Comparison of ENCODE assay signal across 13 cellular contexts in the genomic region with DNA sequence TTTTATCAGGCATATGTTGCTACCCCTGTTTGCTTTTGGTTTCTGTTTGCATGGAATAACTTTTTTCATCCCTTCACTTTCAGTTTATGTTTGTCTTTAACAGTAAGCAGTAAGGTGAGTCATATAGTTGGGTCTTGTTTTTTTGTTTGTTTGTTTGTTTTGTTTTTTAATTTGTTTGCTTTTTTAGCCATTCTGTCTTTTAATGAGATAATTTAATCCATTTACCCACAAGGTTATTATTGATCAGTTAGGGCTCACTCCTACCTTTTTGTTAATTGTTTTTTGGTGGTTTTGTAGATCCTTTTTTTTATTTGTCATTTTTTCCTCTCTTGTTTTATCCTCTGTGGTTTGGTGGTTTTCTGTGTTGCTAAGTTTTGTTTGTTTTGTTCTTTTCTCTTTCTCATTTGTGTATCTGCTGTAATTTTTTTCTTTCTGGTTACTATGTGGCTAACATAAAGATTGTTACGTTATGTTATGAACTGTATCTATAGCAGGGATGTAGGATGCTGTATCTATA.
A peak's percentile ranks its signal among the peaks of the same experiment; 100 is the strongest.
DNase-seq lines count a peak whose midpoint lies in the region; ATAC-seq lines count a peak whose summit lies in the region.
"Had no signal": no experiment of that assay in that cellular context is flagged by ENCODE, and none has a peak within 500 bp of the region (broad histone marks: within the 10 kb centered on the region; RNA-seq: fewer than 3 reads in every experiment).

No MANE protein-coding gene starts in this region.

- peak; percentile 36 for DNase-seq in DMS53 (lab: John Stamatoyannopoulos, UW)
- DNase-seq in DMS53 treated with DMSO at 0.1 percent for 48 hours (lab: John Stamatoyannopoulos, UW; ENCODE audit: unreplicated experiment), result no peak
- peak; percentile 3 for DNase-seq in iris pigment epithelial cell (ENCODE audit: low read depth)
- DNase-seq in DMS79 treated with DMSO at 0.1 percent for 48 hours (lab: John Stamatoyannopoulos, UW), result no peak
- DNase-seq in Karpas-422, result no peak
- DNase-seq in iPS-NIHi11 (ENCODE audit: low spot score), result no peak
- DNase-seq: DND-41, foreskin fibroblast, left lung had no signal

- H3K4me2 ChIP-seq in Karpas-422 (ENCODE audit: low read depth, low read length, poor library complexity, severe bottlenecking), result no peak overlapping the region

- H2AFZ ChIP-seq in Karpas-422 (ENCODE audit: low read length), result no peak overlapping the region

- H3K27ac ChIP-seq in Karpas-422 (ENCODE audit: low read length), result no peak overlapping the region
- H3K27ac ChIP-seq: 22Rv1, left lung, tibial nerve had no signal

- ATAC-seq in HG02588 (IDR thresholded peaks at IDR 0.05; ENCODE audit: unreplicated experiment) (peak; percentile 92), HG03378 (IDR thresholded peaks at IDR 0.05; ENCODE audit: unreplicated experiment) (peak; percentile 90)
- ATAC-seq: left lung had no signal

- no peaks in the 10 kb centered on the region for H3K9me3 ChIP-seq in Karpas-422 (ENCODE audit: low read length)
- H3K9me3 ChIP-seq: left lung, tibial nerve had no signal

- H3K9ac ChIP-seq in Karpas-422 (ENCODE audit: low read length), result no peak overlapping the region

- H3K27me3 ChIP-seq in Karpas-422 (ENCODE audit: low read length), result no peaks in the 10 kb centered on the region
- H3K27me3 ChIP-seq: left lung, tibial nerve had no signal

- no peaks in the 10 kb centered on the region for H3K9me2 ChIP-seq in Karpas-422 (replicated peaks; ENCODE audit: insufficient read depth, low read length)

- H4K20me1 ChIP-seq in Karpas-422 (ENCODE audit: insufficient read depth, low read depth, low read length), result no peaks in the 10 kb centered on the region

- H3K4me1 ChIP-seq in Karpas-422 (ENCODE audit: low read length), result no peaks in the 10 kb centered on the region
- H3K4me1 ChIP-seq: left lung had no signal

- no peak overlapping the region for H3K4me3 ChIP-seq in Karpas-422 (ENCODE audit: low read length)
- H3K4me3 ChIP-seq: left lung, tibial nerve had no signal

- no peaks in the 10 kb centered on the region for H3K36me3 ChIP-seq in Karpas-422 (ENCODE audit: insufficient read depth, low read length)
- H3K36me3 ChIP-seq: left lung, tibial nerve had no signal

- H3K79me2 ChIP-seq in Karpas-422 (ENCODE audit: low read length), result no peaks in the 10 kb centered on the region

Comparison
In these comparisons a context has a peak if more than half of its experiments do, and no peak if none do; other contexts are left out.
1. DNase-seq: peak in DMS53 (single experiment) and iris pigment epithelial cell (single experiment); none in DMS53 treated with DMSO at 0.1 percent for 48 hours (single experiment), DMS79 treated with DMSO at 0.1 percent for 48 hours (single experiment), Karpas-422 (single experiment) and iPS-NIHi11 (single experiment).